Comparison of ENCODE assay signal across 37 cellular contexts in the genomic region with DNA sequence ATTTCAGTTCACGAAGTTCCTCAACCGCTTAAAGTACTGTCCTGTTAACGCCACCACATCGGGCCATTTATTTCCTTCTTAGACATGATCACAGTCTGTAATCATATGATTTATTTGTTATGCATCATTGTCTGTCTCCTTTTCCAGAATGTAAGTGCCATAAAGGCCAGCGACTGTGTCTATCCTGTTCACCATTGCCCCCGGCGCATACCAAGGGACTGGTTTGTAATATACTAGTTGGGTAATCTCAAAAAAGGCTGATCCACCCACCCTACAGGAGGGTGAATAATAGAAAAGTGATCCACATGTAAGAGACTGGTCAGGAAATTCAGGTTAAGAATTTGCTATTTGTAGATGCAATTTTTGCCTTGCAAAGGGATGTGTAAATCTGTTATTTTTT. TPM values are rescaled to one million over a fixed set of nuclear protein-coding genes. Genes with fewer than 3 reads are reported as not detected.
"Had no signal": no experiment of that assay in that cellular context is flagged by ENCODE, and none has a peak within 500 bp of the region (broad histone marks: within the 10 kb centered on the region; RNA-seq: fewer than 3 reads in every experiment).

No MANE protein-coding gene starts in this region.

- H3K36me3 ChIP-seq: MG63 had no signal

- H3K4me2 ChIP-seq: KMS-11 had no signal

- DNase-seq: Karpas-422, Kasumi-1, KG1, MG63, MM.1S, MV-4-11, NCI-H1048, NCI-H1092, NCI-H1092 treated with DMSO at 0.1 percent for 48 hours, NCI-H1105, NCI-H1105 treated with DMSO at 0.1 percent for 48 hours, NCI-H1417, NCI-H1417 treated with DMSO at 0.1 percent for 48 hours, NCI-H1436, NCI-H1436 treated with DMSO at 0.1 percent for 48 hours, NCI-H146, NCI-H1694, NCI-H1694 treated with DMSO at 0.1 percent for 48 hours, NCI-H187, NCI-H187 treated with DMSO at 0.1 percent for 48 hours, NCI-H1930, NCI-H2029, NCI-H2029 treated with DMSO at 0.1 percent for 48 hours, NCI-H2081, NCI-H2081 treated with DMSO at 0.1 percent for 48 hours, NCI-H2107, NCI-H2171, NCI-H2171 treated with DMSO at 0.1 percent for 48 hours, NCI-H2227 treated with DMSO at 0.1 percent for 48 hours, NCI-H226, NCI-H345, NCI-H446, NCI-H446 treated with DMSO at 0.1 percent for 48 hours had no signal

- H3K4me3 ChIP-seq: MG63 had no signal

- H3K27me3 ChIP-seq: MG63 had no signal

- H3K9me3 ChIP-seq: MG63 had no signal

- H3K9ac ChIP-seq: KMS-11 had no signal

- H3K27ac ChIP-seq: KMS-11 had no signal

RNA-seq across cellular contexts. Expression of a gene that starts 41.9 kb away (rescaled TPM):
- total RNA-seq: LHCN-M2, MCF 10A, NCI-H460 had no signal
